8 cellular contexts compared by ENCODE assay signal in the genomic region with DNA sequence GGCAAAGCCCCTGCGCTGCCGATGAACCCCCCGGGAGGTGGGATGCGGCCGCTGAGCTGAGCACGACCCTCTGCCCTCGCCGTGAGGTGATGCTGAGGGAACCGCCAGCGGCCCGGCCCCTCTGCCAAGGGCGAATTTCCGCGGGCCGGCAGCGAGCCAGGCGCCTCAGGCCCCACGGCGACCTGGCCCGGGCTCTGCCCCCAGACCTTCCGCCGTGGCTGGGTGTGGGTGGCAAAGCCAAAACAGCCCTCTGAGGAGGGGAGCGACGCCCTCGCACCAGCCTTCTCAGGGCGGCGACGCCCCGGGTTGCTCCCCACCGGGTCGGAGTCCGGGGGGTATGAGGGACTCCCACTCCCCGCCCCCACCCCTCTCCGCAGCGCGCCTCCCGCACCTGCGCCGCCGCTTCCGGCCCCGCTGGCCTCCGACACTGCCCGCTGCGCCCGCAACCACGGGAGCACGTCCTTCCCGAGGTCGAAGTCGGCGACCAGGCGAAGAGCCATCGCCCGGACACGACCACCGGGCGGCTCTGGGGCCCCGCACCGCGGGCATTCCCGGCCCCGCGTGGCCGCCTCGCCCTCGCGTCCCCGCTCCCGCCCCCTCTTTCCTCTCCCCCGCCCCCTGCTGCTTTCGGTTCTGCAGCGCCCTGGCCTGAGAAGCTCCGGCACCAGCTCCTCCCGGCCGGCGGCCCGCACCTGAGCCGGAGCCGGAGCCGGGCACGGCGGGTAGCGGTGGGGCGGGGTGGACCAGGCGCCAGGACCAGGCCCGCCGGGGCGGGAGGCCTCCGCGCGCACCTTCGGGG. TPM values are rescaled to one million over a fixed set of nuclear protein-coding genes. Genes with fewer than 3 reads are reported as not detected.
DNase-seq lines count a peak whose midpoint lies in the region; ATAC-seq and TF ChIP-seq lines count a peak whose summit lies in the region.

A gene with protein sequence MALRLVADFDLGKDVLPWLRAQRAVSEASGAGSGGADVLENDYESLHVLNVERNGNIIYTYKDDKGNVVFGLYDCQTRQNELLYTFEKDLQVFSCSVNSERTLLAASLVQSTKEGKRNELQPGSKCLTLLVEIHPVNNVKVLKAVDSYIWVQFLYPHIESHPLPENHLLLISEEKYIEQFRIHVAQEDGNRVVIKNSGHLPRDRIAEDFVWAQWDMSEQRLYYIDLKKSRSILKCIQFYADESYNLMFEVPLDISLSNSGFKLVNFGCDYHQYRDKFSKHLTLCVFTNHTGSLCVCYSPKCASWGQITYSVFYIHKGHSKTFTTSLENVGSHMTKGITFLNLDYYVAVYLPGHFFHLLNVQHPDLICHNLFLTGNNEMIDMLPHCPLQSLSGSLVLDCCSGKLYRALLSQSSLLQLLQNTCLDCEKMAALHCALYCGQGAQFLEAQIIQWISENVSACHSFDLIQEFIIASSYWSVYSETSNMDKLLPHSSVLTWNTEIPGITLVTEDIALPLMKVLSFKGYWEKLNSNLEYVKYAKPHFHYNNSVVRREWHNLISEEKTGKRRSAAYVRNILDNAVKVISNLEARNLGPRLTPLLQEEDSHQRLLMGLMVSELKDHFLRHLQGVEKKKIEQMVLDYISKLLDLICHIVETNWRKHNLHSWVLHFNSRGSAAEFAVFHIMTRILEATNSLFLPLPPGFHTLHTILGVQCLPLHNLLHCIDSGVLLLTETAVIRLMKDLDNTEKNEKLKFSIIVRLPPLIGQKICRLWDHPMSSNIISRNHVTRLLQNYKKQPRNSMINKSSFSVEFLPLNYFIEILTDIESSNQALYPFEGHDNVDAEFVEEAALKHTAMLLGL (minus strand): TSS at position 528 of the 799 bp plus-strand sequence. CDS start 28 bp downstream, at position 500.

- H3K4me3 ChIP-seq in kidney epithelial cell (ENCODE audit: low read depth, low read length), result peak within 1 kb of the TSS; percentile 71

- H3K27me3 Mint-ChIP-seq in IgD-negative memory B cell, result no peaks in the 10 kb centered on the region

- H3K9me3 Mint-ChIP-seq in IgD-negative memory B cell, result no peaks in the 10 kb centered on the region

- TF ChIP-seq CTCF in VCaP (conservative IDR thresholded peaks at IDR 0.05) (no peak), kidney epithelial cell (IDR thresholded peaks at IDR 0.05; ENCODE audit: insufficient read depth, low read length, poor library complexity, severe bottlenecking) (no peak)

- ATAC-seq in GM21423 (IDR thresholded peaks at IDR 0.05; ENCODE audit: unreplicated experiment), result peak; percentile 48

- peaks cover 42 to 61% (median 56%) of the 10 kb centered on the region in 3 donors for H3K4me1 Mint-ChIP-seq in IgD-negative memory B cell

- no peaks in the 10 kb centered on the region for H3K36me3 Mint-ChIP-seq in IgD-negative memory B cell

- H3K27ac ChIP-seq in VCaP (peak within 1 kb of the TSS; percentile 97), caudate nucleus (ENCODE audit: low read depth, low read length) (peak within 1 kb of the TSS; percentile 64)

- DNase-seq in DMS153 treated with DMSO at 0.1 percent for 48 hours (lab: John Stamatoyannopoulos, UW; ENCODE audit: unreplicated experiment), result peak; percentile 63
- DNase-seq in caudate nucleus (lab: John Stamatoyannopoulos, UW), result peak in 29 of 61 donors; percentile 8 to 72 (median 34)
- DNase-seq in kidney epithelial cell (ENCODE audit: low read depth), result no peak
- DNase-seq in stimulated activated CD4-positive, alpha-beta T cell treated with anti-CD3 and anti-CD28 coated beads, Interleukin-1b, Interleukin-23, amount 100 ng/mL, for 4 hours (ENCODE audit: low read depth in 2 of 2), result peak; percentile 35 to 38
- DNase-seq in SKM-1 (lab: John Stamatoyannopoulos, UW; ENCODE audit: unreplicated experiment), result no peak

- peak within 1 kb of the TSS; percentile 89 to 97 (median 95) for H3K27ac Mint-ChIP-seq in IgD-negative memory B cell

- H3K4me3 Mint-ChIP-seq in IgD-negative memory B cell, result peak within 1 kb of the TSS; percentile 85 to 96 (median 88)

- no peaks in the 10 kb centered on the region for H3K36me3 ChIP-seq in kidney epithelial cell (ENCODE audit: control insufficient read depth, insufficient read depth, low read length)

- no peaks in the 10 kb centered on the region for H3K27me3 ChIP-seq in kidney epithelial cell (ENCODE audit: control insufficient read depth, insufficient read depth, low read length)

RNA-seq across cellular contexts. Expression of the gene that starts here (rescaled TPM):
- 32.9 TPM for polyA plus RNA-seq in IgD-negative memory B cell
- 3.6 and 4.3 TPM in 2 replicates for total RNA-seq in kidney epithelial cell

Comparison
In these comparisons a context has a peak if more than half of its experiments do, and no peak if none do; other contexts are left out.
1. DNase-seq: peak in DMS153 treated with DMSO at 0.1 percent for 48 hours (single experiment) and stimulated activated CD4-positive, alpha-beta T cell treated with anti-CD3 and anti-CD28 coated beads, Interleukin-1b, Interleukin-23, amount 100 ng/mL, for 4 hours (2 of 2); none in kidney epithelial cell (single experiment) and SKM-1 (single experiment).